10 cellular contexts compared by ENCODE assay signal in the genomic region with DNA sequence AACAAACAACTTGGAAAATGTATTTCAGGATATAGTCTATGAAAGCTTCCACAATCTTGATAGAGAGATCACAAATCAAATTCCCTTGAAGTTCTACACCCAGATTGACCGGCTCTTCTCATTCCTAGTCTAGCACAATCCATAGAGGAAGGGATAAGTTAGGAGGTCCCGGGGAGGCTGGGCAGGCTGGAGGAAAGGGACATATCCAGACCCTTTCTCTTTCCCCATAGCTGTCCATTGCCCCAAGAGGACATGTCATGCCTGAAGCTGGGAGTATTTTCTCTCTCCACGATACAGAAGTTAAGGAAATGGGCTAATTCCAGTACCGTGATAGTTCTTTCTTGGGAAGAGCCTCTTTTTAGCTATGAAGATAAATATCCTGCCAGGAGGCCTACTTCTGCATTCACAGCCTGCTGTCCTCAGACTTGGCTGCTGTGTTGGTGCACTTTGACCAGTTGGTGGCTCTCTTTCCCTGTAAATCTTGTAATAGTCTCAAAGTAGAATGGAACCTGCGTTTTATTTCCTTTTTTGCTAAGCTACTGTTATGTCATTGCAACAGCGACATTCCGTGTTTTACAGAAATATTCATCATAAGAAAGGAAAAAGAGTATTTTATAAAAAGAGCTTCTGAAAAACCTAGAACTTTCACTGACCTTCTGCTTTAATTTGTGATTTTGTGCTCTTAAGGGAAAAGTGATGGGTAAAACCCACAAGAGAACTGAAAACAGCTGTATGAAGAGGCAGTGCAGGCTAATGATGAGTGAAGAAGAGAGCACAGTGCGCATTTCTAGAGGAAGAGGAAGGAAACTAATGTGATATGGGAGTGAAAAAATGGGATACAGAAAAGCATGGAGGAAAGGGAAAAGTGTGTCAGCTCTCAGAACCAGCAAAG. TPM values are rescaled to one million over a fixed set of nuclear protein-coding genes. Genes with fewer than 3 reads are reported as not detected.
DNase-seq lines count a peak whose midpoint lies in the region; ATAC-seq, FAIRE-seq and TF ChIP-seq lines count a peak whose summit lies in the region.
"Not testable (repeated sequence)": the region's sequence is repeated elsewhere in the genome, so short reads cannot be mapped to it uniquely, and the experiment has no call there.
"Had no signal": no experiment of that assay in that cellular context is flagged by ENCODE, and none has a peak within 500 bp of the region (broad histone marks: within the 10 kb centered on the region; RNA-seq: fewer than 3 reads in every experiment).

No MANE protein-coding gene starts in this region.

- H3K9me3 ChIP-seq in AG04450 (ENCODE audit: control insufficient read depth, insufficient read depth, low read length); naive thymus-derived CD4-positive, alpha-beta T cell (ENCODE audit: control insufficient read depth in 2 of 3, low read length in 3 of 3): not testable (repeated sequence)

- not testable (repeated sequence) for H3K27ac ChIP-seq in AG04450 (ENCODE audit: low read depth, low read length); naive thymus-derived CD4-positive, alpha-beta T cell (ENCODE audit: low read depth, low read length)

- TF ChIP-seq CTCF in AG04450 (IDR thresholded peaks at IDR 0.05; ENCODE audit: low read depth, low read length), result peak; percentile 52
- peak; percentile 70 for TF ChIP-seq CTCF in fibroblast of pulmonary artery (IDR thresholded peaks at IDR 0.05; ENCODE audit: low read length, missing control alignments)

- peak overlapping the region; percentile 13 to 58 for H3K4me3 Mint-ChIP-seq in activated T-cell treated with anti-CD3 and anti-CD28 coated beads, Interleukin-2, amount 50 U/mL, for 72 hours
- peak overlapping the region in 9 of 10 donors; percentile 19 to 78 (median 60) for H3K4me3 Mint-ChIP-seq in naive thymus-derived CD4-positive, alpha-beta T cell

- not testable (repeated sequence) for H3K36me3 Mint-ChIP-seq in activated T-cell treated with anti-CD3 and anti-CD28 coated beads, Interleukin-2, amount 50 U/mL, for 72 hours (ENCODE audit: insufficient read depth in 2 of 2); naive thymus-derived CD4-positive, alpha-beta T cell

- not testable (repeated sequence) for H3K36me3 ChIP-seq in naive thymus-derived CD4-positive, alpha-beta T cell (ENCODE audit: control insufficient read depth in 2 of 3, insufficient read depth in 3 of 3, low read length in 3 of 3)

- intact Hi-C loops in naive thymus-derived CD4-positive, alpha-beta T cell (cut with micrococcal nuclease), result loop anchor here (1.0 to 10.0 kb wide), 7 partner anchors 92 to 1217 kb away; no protein-coding TSS in a partner anchor

- ATAC-seq in HG03575 (IDR thresholded peaks at IDR 0.05; ENCODE audit: extremely low read depth, insufficient number of reproducible peaks, low FRiP score, unreplicated experiment), result peak; percentile 85
- peak; percentile 60 to 62 for ATAC-seq in activated T-cell treated with anti-CD3 and anti-CD28 coated beads, Interleukin-2, amount 50 U/mL, for 72 hours (replicated peaks in 1 of 2)
- peak; percentile 85 for ATAC-seq in naive thymus-derived CD4-positive, alpha-beta T cell

- POLR2A ChIA-PET in AG04450 (lab: Yijun Ruan, JAX), result not testable (repeated sequence)
- POLR2A ChIA-PET in naive thymus-derived CD4-positive, alpha-beta T cell (lab: Charles Lee), result interaction anchor here (0.6 kb wide), 1 partner anchor 174 kb away, joined by 5 read pairs; no protein-coding TSS in a partner anchor

- H3K27me3 ChIP-seq in AG04450 (ENCODE audit: control insufficient read depth, insufficient read depth, low read length); naive thymus-derived CD4-positive, alpha-beta T cell (ENCODE audit: control insufficient read depth in 2 of 2, insufficient read depth in 2 of 2, low read length in 2 of 2): not testable (repeated sequence)

- TF ChIP-seq POLR2A in GM12892 (IDR thresholded peaks at IDR 0.05; ENCODE audit: low read depth, low read length), result not testable (repeated sequence)

- not testable (repeated sequence) for H3K27ac Mint-ChIP-seq in activated T-cell treated with anti-CD3 and anti-CD28 coated beads, Interleukin-2, amount 50 U/mL, for 72 hours
- peak overlapping the region in 3 of 9 donors; percentile 7 to 81 (median 79) for H3K27ac Mint-ChIP-seq in naive thymus-derived CD4-positive, alpha-beta T cell

- not testable (repeated sequence) for H3K4me1 ChIP-seq in naive thymus-derived CD4-positive, alpha-beta T cell (ENCODE audit: control insufficient read depth in 2 of 2, insufficient read depth in 2 of 2, low read length in 2 of 2)

- H3K4me3 ChIP-seq in AG04450 (ENCODE audit: low read depth, low read length); fibroblast of pulmonary artery (replicated peaks; ENCODE audit: low read depth, low read length); naive thymus-derived CD4-positive, alpha-beta T cell (ENCODE audit: low read length): not testable (repeated sequence)

- FAIRE-seq in GM12892 (lab: Jason Lieb, UNC), result peak; percentile 63

- peaks cover 16% of the 10 kb centered on the region for H3K27me3 Mint-ChIP-seq in activated T-cell treated with anti-CD3 and anti-CD28 coated beads, Interleukin-2, amount 50 U/mL, for 72 hours (ENCODE audit: low read depth)
- peaks cover 0 to 31% (median 5%) of the 10 kb centered on the region in 5 donors for H3K27me3 Mint-ChIP-seq in naive thymus-derived CD4-positive, alpha-beta T cell

- CTCF ChIA-PET in AG04450 (lab: Charles Lee), result interaction anchor here (0.5 to 1.5 kb wide), 21 partner anchors 14 to 1008 kb away, joined by 3 to 9 read pairs (median 3); no protein-coding TSS in a partner anchor
- CTCF ChIA-PET in naive thymus-derived CD4-positive, alpha-beta T cell (lab: Charles Lee), result interaction anchor here (0.8 to 1.9 kb wide), 8 partner anchors 16 to 553 kb away, joined by 3 to 10 read pairs (median 4); no protein-coding TSS in a partner anchor

- peaks cover 10% of the 10 kb centered on the region for H3K4me1 Mint-ChIP-seq in activated T-cell treated with anti-CD3 and anti-CD28 coated beads, Interleukin-2, amount 50 U/mL, for 72 hours (ENCODE audit: low read depth)
- peaks cover 4 to 19% (median 12%) of the 10 kb centered on the region in 7 donors for H3K4me1 Mint-ChIP-seq in naive thymus-derived CD4-positive, alpha-beta T cell

- not testable (repeated sequence) for DNase-seq in AG04450 (ENCODE audit: low read depth, low spot score); GM12892 (ENCODE audit: insufficient read length)
- peak; percentile 11 for DNase-seq in H4 (ENCODE audit: low spot score)
- peak; percentile 16 for DNase-seq in NCI-H82 treated with DMSO at 0.1 percent for 48 hours (lab: John Stamatoyannopoulos, UW; ENCODE audit: unreplicated experiment)
- peak; percentile 19 to 21 for DNase-seq in activated T-cell treated with anti-CD3 and anti-CD28 coated beads, Interleukin-2, amount 50 U/mL, for 72 hours
- peak; percentile 63 for DNase-seq in fibroblast of pulmonary artery (ENCODE audit: low read depth)
- peak in 7 of 9 donors; percentile 11 to 50 (median 34) for DNase-seq in naive thymus-derived CD4-positive, alpha-beta T cell

- H3K9me3 Mint-ChIP-seq in activated T-cell treated with anti-CD3 and anti-CD28 coated beads, Interleukin-2, amount 50 U/mL, for 72 hours; naive thymus-derived CD4-positive, alpha-beta T cell: not testable (repeated sequence)

RNA-seq across cellular contexts. Expression of gene IFNA14, which starts 4.1 kb away (rescaled TPM):
- not detected in 2 replicates for polyA plus RNA-seq in AG04450 (2011; rRNA removed)
- not detected in 2 replicates for polyA minus RNA-seq in AG04450 (2011; rRNA and poly(A)+ RNA removed)
- polyA plus RNA-seq in GM12892 (2012; ENCODE audit: missing spikeins), result not detected
- 0.31 TPM in 1 of 2 replicates, not detected in the other for total RNA-seq in H4 (2014; rRNA removed; shearing (Covaris generic))
- total RNA-seq in activated T-cell treated with anti-CD3 and anti-CD28 coated beads, Interleukin-2, amount 50 U/mL, for 72 hours, result not detected
- not detected for total RNA-seq in naive thymus-derived CD4-positive, alpha-beta T cell
- polyA plus RNA-seq in naive thymus-derived CD4-positive, alpha-beta T cell, result not detected
- total RNA-seq: omental fat pad, ureter had no signal

RNA-seq across cellular contexts. Expression of gene IFNA17, which starts 7.7 kb away (rescaled TPM):
- polyA plus RNA-seq in AG04450 (2011; rRNA removed), result not detected in 2 replicates
- not detected in 2 replicates for polyA minus RNA-seq in AG04450 (2011; rRNA and poly(A)+ RNA removed)
- polyA plus RNA-seq in GM12892 (2012; ENCODE audit: missing spikeins), result not detected
- total RNA-seq in H4 (2014; rRNA removed; shearing (Covaris generic)), result not detected in 2 replicates
- not detected for total RNA-seq in activated T-cell treated with anti-CD3 and anti-CD28 coated beads, Interleukin-2, amount 50 U/mL, for 72 hours
- not detected for total RNA-seq in naive thymus-derived CD4-positive, alpha-beta T cell
- polyA plus RNA-seq in naive thymus-derived CD4-positive, alpha-beta T cell, result not detected
- total RNA-seq: omental fat pad, ureter had no signal

RNA-seq across cellular contexts. Expression of gene IFNA16, which starts 18.6 kb away (rescaled TPM):
- not detected in 2 replicates for polyA plus RNA-seq in AG04450 (2011; rRNA removed)
- not detected in 2 replicates for polyA minus RNA-seq in AG04450 (2011; rRNA and poly(A)+ RNA removed)
- polyA plus RNA-seq in GM12892 (2012; ENCODE audit: missing spikeins), result not detected
- not detected in 2 replicates for total RNA-seq in H4 (2014; rRNA removed; shearing (Covaris generic))
- total RNA-seq in activated T-cell treated with anti-CD3 and anti-CD28 coated beads, Interleukin-2, amount 50 U/mL, for 72 hours, result not detected
- total RNA-seq in naive thymus-derived CD4-positive, alpha-beta T cell, result not detected
- not detected for polyA plus RNA-seq in naive thymus-derived CD4-positive, alpha-beta T cell
- total RNA-seq: omental fat pad, ureter had no signal

RNA-seq across cellular contexts. Expression of gene IFNA10, which starts 28.8 kb away (rescaled TPM):
- polyA plus RNA-seq in AG04450 (2011; rRNA removed), result not detected in 2 replicates
- not detected in 2 replicates for polyA minus RNA-seq in AG04450 (2011; rRNA and poly(A)+ RNA removed)
- not detected for polyA plus RNA-seq in GM12892 (2012; ENCODE audit: missing spikeins)
- not detected in 2 replicates for total RNA-seq in H4 (2014; rRNA removed; shearing (Covaris generic))
- not detected for total RNA-seq in activated T-cell treated with anti-CD3 and anti-CD28 coated beads, Interleukin-2, amount 50 U/mL, for 72 hours
- total RNA-seq in naive thymus-derived CD4-positive, alpha-beta T cell, result not detected
- not detected for polyA plus RNA-seq in naive thymus-derived CD4-positive, alpha-beta T cell
- total RNA-seq: omental fat pad, ureter had no signal

RNA-seq across cellular contexts. Expression of gene IFNA7, which starts 33.7 kb away (rescaled TPM):
- not detected in 2 replicates for polyA plus RNA-seq in AG04450 (2011; rRNA removed)
- not detected in 2 replicates for polyA minus RNA-seq in AG04450 (2011; rRNA and poly(A)+ RNA removed)
- polyA plus RNA-seq in GM12892 (2012; ENCODE audit: missing spikeins), result not detected
- not detected in 2 replicates for total RNA-seq in H4 (2014; rRNA removed; shearing (Covaris generic))
- total RNA-seq in activated T-cell treated with anti-CD3 and anti-CD28 coated beads, Interleukin-2, amount 50 U/mL, for 72 hours, result not detected
- total RNA-seq in naive thymus-derived CD4-positive, alpha-beta T cell, result not detected
- polyA plus RNA-seq in naive thymus-derived CD4-positive, alpha-beta T cell, result not detected
- total RNA-seq: omental fat pad, ureter had no signal
